Comparison of ENCODE assay signal across 1 cellular context in genomic region chr4:137794779-137795178, GRCh38.
TF ChIP-seq lines count a peak whose summit lies in the region.

No MANE protein-coding gene starts in this region.

TF ChIP-seq in IMR-90, 13 proteins besides CTCF, POLR2A, EP300 and RAD21 (continued from another document):
- TF ChIP-seq CHD1 (IDR thresholded peaks at IDR 0.05; ENCODE audit: low read depth, low read length) = no peak
- no peak for TF ChIP-seq RCOR1 (IDR thresholded peaks at IDR 0.05; ENCODE audit: insufficient replicate concordance, low read length)
- no peak for TF ChIP-seq SMC3 (IDR thresholded peaks at IDR 0.05; ENCODE audit: low read depth, low read length)
- no peak for TF ChIP-seq FOS (IDR thresholded peaks at IDR 0.05; ENCODE audit: low read depth, low read length)
- no peak for TF ChIP-seq NFE2L2 (IDR thresholded peaks at IDR 0.05; ENCODE audit: low read depth, low read length)
- TF ChIP-seq RFX5 (IDR thresholded peaks at IDR 0.05; ENCODE audit: low read depth, low read length) = no peak
- no peak for TF ChIP-seq MAZ (IDR thresholded peaks at IDR 0.05; ENCODE audit: borderline replicate concordance, low read depth, low read length)
- no peak for TF ChIP-seq CEBPB (IDR thresholded peaks at IDR 0.05; ENCODE audit: low read depth, low read length)
- TF ChIP-seq USF2 (IDR thresholded peaks at IDR 0.05; ENCODE audit: low read depth, low read length) = no peak
- TF ChIP-seq MXI1 (IDR thresholded peaks at IDR 0.05; ENCODE audit: borderline replicate concordance, low read depth, low read length) = no peak
- TF ChIP-seq ELK1 (IDR thresholded peaks at IDR 0.05; ENCODE audit: borderline replicate concordance, low read depth, low read length) = no peak
